In the genomic region with DNA sequence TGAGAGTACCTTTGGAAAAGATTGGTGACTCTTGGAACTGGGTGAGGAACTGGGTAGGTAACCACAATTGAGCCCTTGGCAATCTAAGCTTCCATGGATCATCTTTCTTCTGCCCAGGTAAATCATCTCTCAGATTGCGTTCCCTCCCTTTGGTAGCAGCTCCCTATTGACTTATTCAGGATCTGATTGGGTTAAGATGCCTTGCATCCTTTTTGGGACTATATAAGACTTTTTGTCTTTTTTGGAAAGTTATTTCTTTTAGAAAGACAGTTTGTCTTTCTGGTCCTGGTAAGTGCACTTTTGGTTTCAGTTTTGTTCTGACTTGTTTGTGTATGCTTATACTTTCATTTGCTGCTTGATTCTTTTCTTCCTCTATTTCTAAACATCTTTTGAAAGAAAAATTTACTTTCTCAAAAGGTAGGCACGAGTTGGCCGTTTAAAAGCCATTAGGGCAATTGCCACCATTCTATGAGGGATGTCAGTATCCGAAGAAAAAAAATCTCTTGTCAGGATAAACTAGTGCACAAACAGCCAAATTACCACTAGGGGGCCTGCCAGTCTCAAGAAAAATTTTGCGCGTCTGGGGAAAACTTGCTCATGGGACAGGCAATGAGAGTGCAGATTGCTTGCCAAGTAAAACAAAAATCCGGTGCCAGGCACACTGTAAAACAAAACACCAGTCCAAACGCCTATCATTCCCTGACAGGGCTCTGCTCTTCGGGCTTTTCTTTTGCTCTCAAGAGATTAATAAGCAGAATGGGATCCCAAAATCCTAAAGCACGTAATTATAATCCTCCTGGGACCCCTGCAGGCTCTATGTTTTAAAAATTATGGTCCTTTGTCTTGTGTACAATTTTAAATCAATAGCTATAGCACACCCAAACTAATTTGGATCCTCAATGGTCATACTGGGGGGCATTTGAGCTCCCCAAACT, we compare ENCODE assay signal across 8 cellular contexts. TPM values are rescaled to one million over a fixed set of nuclear protein-coding genes. Genes with fewer than 3 reads are reported as not detected.
DNase-seq lines count a peak whose midpoint lies in the region; ATAC-seq and TF ChIP-seq lines count a peak whose summit lies in the region.

No MANE protein-coding gene starts in this region.

- H3K4me1 ChIP-seq in lower lobe of right lung: peaks cover 10% of the 10 kb centered on the region

- H3K36me3 ChIP-seq in lower lobe of right lung: no peaks in the 10 kb centered on the region

- DNase-seq in AG20443 (ENCODE audit: low spot score): peak; percentile 85
- DNase-seq in NCI-H524 treated with DMSO at 0.1 percent for 48 hours (lab: John Stamatoyannopoulos, UW): peak; percentile 15
- peak; percentile 90 for DNase-seq in activated CD4-positive, alpha-beta T cell treated with anti-CD3 and anti-CD28 coated beads, Interleukin-2, amount 10 ng/mL, durations not matched to agents 24 days and 14 days
- peak; percentile 96 for DNase-seq in dermis blood vessel endothelial cell
- DNase-seq in lower lobe of right lung: peak; percentile 55
- peak; percentile 26 to 57 (median 52) for DNase-seq in stimulated activated CD4-positive, alpha-beta T cell treated with anti-CD3 and anti-CD28 coated beads, TNF-alpha, amount 100 ng/mL, for 24 hours (ENCODE audit: low read depth in 3 of 3)

- no peaks in the 10 kb centered on the region for H3K36me3 Mint-ChIP-seq in activated CD4-positive, alpha-beta T cell treated with anti-CD3 and anti-CD28 coated beads, Interleukin-2, amount 10 ng/mL, durations not matched to agents 24 days and 14 days (ENCODE audit: low read depth)

- no peaks in the 10 kb centered on the region for H3K27me3 ChIP-seq in lower lobe of right lung (ENCODE audit: low read depth)

- peak overlapping the region; percentile 86 for H3K4me3 Mint-ChIP-seq in activated CD4-positive, alpha-beta T cell treated with anti-CD3 and anti-CD28 coated beads, Interleukin-2, amount 10 ng/mL, durations not matched to agents 24 days and 14 days

- peaks cover 34% of the 10 kb centered on the region for H3K27me3 Mint-ChIP-seq in activated CD4-positive, alpha-beta T cell treated with anti-CD3 and anti-CD28 coated beads, Interleukin-2, amount 10 ng/mL, durations not matched to agents 24 days and 14 days

- peak overlapping the region; percentile 81 for H3K27ac Mint-ChIP-seq in activated CD4-positive, alpha-beta T cell treated with anti-CD3 and anti-CD28 coated beads, Interleukin-2, amount 10 ng/mL, durations not matched to agents 24 days and 14 days

- peak; percentile 79 for TF ChIP-seq CTCF in lower lobe of right lung (IDR thresholded peaks at IDR 0.05)

- peak overlapping the region; percentile 52 for H3K4me3 ChIP-seq in lower lobe of right lung

- intact Hi-C loops in activated CD4-positive, alpha-beta T cell treated with anti-CD3 and anti-CD28 coated beads, Interleukin-2, amount 10 ng/mL, durations not matched to agents 24 days and 14 days (cut with micrococcal nuclease): loop anchor here (1.0 to 10.0 kb wide), 4 partner anchors 63 to 890 kb away; a partner anchor contains a TSS
- intact Hi-C loops in lower lobe of right lung (cut with DNase I): no loop called here

- H3K27ac ChIP-seq in lower lobe of right lung: peak overlapping the region; percentile 25

- H3K9me3 ChIP-seq in lower lobe of right lung: no peaks in the 10 kb centered on the region

- H3K9me3 Mint-ChIP-seq in activated CD4-positive, alpha-beta T cell treated with anti-CD3 and anti-CD28 coated beads, Interleukin-2, amount 10 ng/mL, durations not matched to agents 24 days and 14 days: no peaks in the 10 kb centered on the region

- ATAC-seq in GM18907 (IDR thresholded peaks at IDR 0.05; ENCODE audit: unreplicated experiment): peak; percentile 76
- ATAC-seq in HG03432 (IDR thresholded peaks at IDR 0.05; ENCODE audit: unreplicated experiment): peak; percentile 70
- peak; percentile 88 to 95 for ATAC-seq in lower lobe of right lung

- peaks cover 12% of the 10 kb centered on the region for H3K4me1 Mint-ChIP-seq in activated CD4-positive, alpha-beta T cell treated with anti-CD3 and anti-CD28 coated beads, Interleukin-2, amount 10 ng/mL, durations not matched to agents 24 days and 14 days

RNA-seq across cellular contexts. Expression of a gene that starts 12.8 kb away (rescaled TPM):
- total RNA-seq in activated CD4-positive, alpha-beta T cell treated with anti-CD3 and anti-CD28 coated beads, Interleukin-2, amount 10 ng/mL, durations not matched to agents 24 days and 14 days: not detected in 2 replicates
- total RNA-seq in dermis blood vessel endothelial cell: not detected in 2 replicates
- not detected for total RNA-seq in lower lobe of right lung

RNA-seq across cellular contexts. Expression of a gene that starts 45.7 kb away (rescaled TPM):
- not detected in 2 replicates for total RNA-seq in activated CD4-positive, alpha-beta T cell treated with anti-CD3 and anti-CD28 coated beads, Interleukin-2, amount 10 ng/mL, durations not matched to agents 24 days and 14 days
- total RNA-seq in dermis blood vessel endothelial cell: not detected in 2 replicates
- total RNA-seq in lower lobe of right lung: not detected

RNA-seq across cellular contexts. Expression of a gene that starts 54.0 kb away (rescaled TPM):
- 0.21 TPM in 1 of 2 replicates, not detected in the other for total RNA-seq in activated CD4-positive, alpha-beta T cell treated with anti-CD3 and anti-CD28 coated beads, Interleukin-2, amount 10 ng/mL, durations not matched to agents 24 days and 14 days
- total RNA-seq in dermis blood vessel endothelial cell (not detected in 2 replicates), lower lobe of right lung (not detected)

Comparison
In these comparisons a context has a peak if more than half of its experiments do, and no peak if none do; other contexts are left out.
1. Peak in every context shown above with its lines: DNase-seq, ATAC-seq, H3K4me3 ChIP-seq and H3K27ac ChIP-seq.
2. DNase-seq: peak in every context shown above with its lines; median percentile 96 in dermis blood vessel endothelial cell; 90 in activated CD4-positive, alpha-beta T cell treated with anti-CD3 and anti-CD28 coated beads, Interleukin-2, amount 10 ng/mL, durations not matched to agents 24 days and 14 days; 85 in AG20443; 55 in lower lobe of right lung; 52 in stimulated activated CD4-positive, alpha-beta T cell treated with anti-CD3 and anti-CD28 coated beads, TNF-alpha, amount 100 ng/mL, for 24 hours; 15 in NCI-H524 treated with DMSO at 0.1 percent for 48 hours.